8 cellular contexts compared by ENCODE assay signal in genomic region chr3:30655187-30655812, GRCh38. TPM values are rescaled to one million over a fixed set of nuclear protein-coding genes. Genes with fewer than 3 reads are reported as not detected.
DNase-seq lines count a peak whose midpoint lies in the region; ATAC-seq and TF ChIP-seq lines count a peak whose summit lies in the region.

No MANE protein-coding gene starts in this region.

- H3K27me3 Mint-ChIP-seq in IgD-negative memory B cell, result no peaks in the 10 kb centered on the region
- no peaks in the 10 kb centered on the region for H3K27me3 Mint-ChIP-seq in activated naive CD8-positive, alpha-beta T cell treated with anti-CD3 and anti-CD28 coated beads, Interleukin-2, amount 10 ng/mL, durations not matched to agents 7 days and 5 days
- H3K27me3 Mint-ChIP-seq in nephron progenitor cell (ENCODE audit: low read depth, poor library complexity), result no peaks in the 10 kb centered on the region

- no peak overlapping the region for H3K4me3 ChIP-seq in muscle layer of duodenum (ENCODE audit: low read depth in 1 of 2, low read length in 2 of 2)

- H3K9me3 Mint-ChIP-seq in IgD-negative memory B cell, result no peaks in the 10 kb centered on the region
- H3K9me3 Mint-ChIP-seq in activated naive CD8-positive, alpha-beta T cell treated with anti-CD3 and anti-CD28 coated beads, Interleukin-2, amount 10 ng/mL, durations not matched to agents 7 days and 5 days, result no peaks in the 10 kb centered on the region
- no peaks in the 10 kb centered on the region for H3K9me3 Mint-ChIP-seq in nephron progenitor cell

- no peaks in the 10 kb centered on the region for H3K9me3 ChIP-seq in muscle layer of duodenum (ENCODE audit: control insufficient read depth in 1 of 2, low read length in 2 of 2)

- POLR2A ChIA-PET in activated naive CD8-positive, alpha-beta T cell treated with anti-CD3 and anti-CD28 coated beads, Interleukin-2, amount 10 ng/mL, durations not matched to agents 7 days and 5 days (lab: Charles Lee), result interaction anchor here (0.6 to 3.6 kb wide), 13 partner anchors 9 to 335 kb away, joined by 3 to 34 read pairs (median 4); partner anchors contain the start of gene TGFBR2

- peak; percentile 32 for ATAC-seq in GM19452 (IDR thresholded peaks at IDR 0.05; ENCODE audit: unreplicated experiment)
- peak; percentile 46 for ATAC-seq in activated naive CD8-positive, alpha-beta T cell treated with anti-CD3 and anti-CD28 coated beads, Interleukin-2, amount 10 ng/mL, durations not matched to agents 7 days and 5 days (ENCODE audit: low read depth)

- DNase-seq in activated naive CD8-positive, alpha-beta T cell treated with anti-CD3 and anti-CD28 coated beads, Interleukin-2, amount 10 ng/mL, durations not matched to agents 7 days and 5 days, result no peak
- DNase-seq in AG08395 (ENCODE audit: low spot score), result no peak
- DNase-seq in middle frontal gyrus (ENCODE audit: extremely low spot score, low spot score), result no peak
- DNase-seq in NCI-H345 treated with DMSO at 0.1 percent for 48 hours (lab: John Stamatoyannopoulos, UW; ENCODE audit: unreplicated experiment), result no peak
- no peak for DNase-seq in nephron progenitor cell

- TF ChIP-seq CTCF in nephron progenitor cell (IDR thresholded peaks at IDR 0.05), result no peak

- H3K4me1 Mint-ChIP-seq in IgD-negative memory B cell, result peaks cover 49 to 67% (median 57%) of the 10 kb centered on the region in 3 donors
- H3K4me1 Mint-ChIP-seq in activated naive CD8-positive, alpha-beta T cell treated with anti-CD3 and anti-CD28 coated beads, Interleukin-2, amount 10 ng/mL, durations not matched to agents 7 days and 5 days, result peaks cover 79% of the 10 kb centered on the region
- H3K4me1 Mint-ChIP-seq in nephron progenitor cell, result peaks cover 23% of the 10 kb centered on the region

- peak overlapping the region; percentile 92 to 96 (median 94) for H3K27ac Mint-ChIP-seq in IgD-negative memory B cell
- H3K27ac Mint-ChIP-seq in activated naive CD8-positive, alpha-beta T cell treated with anti-CD3 and anti-CD28 coated beads, Interleukin-2, amount 10 ng/mL, durations not matched to agents 7 days and 5 days, result peak overlapping the region; percentile 96
- no peak overlapping the region for H3K27ac Mint-ChIP-seq in nephron progenitor cell

- H3K36me3 Mint-ChIP-seq in IgD-negative memory B cell, result peaks cover 19% of the 10 kb centered on the region
- H3K36me3 Mint-ChIP-seq in activated naive CD8-positive, alpha-beta T cell treated with anti-CD3 and anti-CD28 coated beads, Interleukin-2, amount 10 ng/mL, durations not matched to agents 7 days and 5 days, result peaks cover 63% of the 10 kb centered on the region
- peaks cover 52% of the 10 kb centered on the region for H3K36me3 Mint-ChIP-seq in nephron progenitor cell (ENCODE audit: low read depth)

- H3K27ac ChIP-seq in muscle layer of duodenum (ENCODE audit: low read length), result peak overlapping the region; percentile 37

- peak overlapping the region; percentile 64 to 82 (median 70) for H3K4me3 Mint-ChIP-seq in IgD-negative memory B cell
- peak overlapping the region; percentile 82 for H3K4me3 Mint-ChIP-seq in activated naive CD8-positive, alpha-beta T cell treated with anti-CD3 and anti-CD28 coated beads, Interleukin-2, amount 10 ng/mL, durations not matched to agents 7 days and 5 days
- no peak overlapping the region for H3K4me3 Mint-ChIP-seq in nephron progenitor cell

- no peaks in the 10 kb centered on the region for H3K27me3 ChIP-seq in muscle layer of duodenum (ENCODE audit: low read depth, low read length)

- H3K4me1 ChIP-seq in muscle layer of duodenum (ENCODE audit: control insufficient read depth in 1 of 2, insufficient read depth in 2 of 2, low read length in 2 of 2), result peaks cover 21 to 63% of the 10 kb centered on the region in 2 donors

- peaks cover 40 to 45% of the 10 kb centered on the region in 2 donors for H3K36me3 ChIP-seq in muscle layer of duodenum (ENCODE audit: control insufficient read depth in 1 of 2, insufficient read depth in 2 of 2, low read length in 2 of 2)

RNA-seq across cellular contexts. Expression of gene TGFBR2, which starts 48.9 kb away (rescaled TPM):
- polyA plus RNA-seq in IgD-negative memory B cell, result 76.8 TPM
- total RNA-seq in activated naive CD8-positive, alpha-beta T cell treated with anti-CD3 and anti-CD28 coated beads, Interleukin-2, amount 10 ng/mL, durations not matched to agents 7 days and 5 days, result 10 to 100 TPM; 86.9 to 92.2 TPM
